In genomic region chr15:69340243-69340991, GRCh38 we compare ENCODE assay signal across 17 cellular contexts. TPM values are rescaled to one million over a fixed set of nuclear protein-coding genes. Genes with fewer than 3 reads are reported as not detected.
"Had no signal": no experiment of that assay in that cellular context is flagged by ENCODE, and none has a peak within 500 bp of the region (broad histone marks: within the 10 kb centered on the region; RNA-seq: fewer than 3 reads in every experiment).

No MANE protein-coding gene starts in this region.

- FAIRE-seq: endometrium, urothelium cell line had no signal

- H3K36me3 ChIP-seq: brain microvascular endothelial cell, left ventricle myocardium inferior, thoracic aorta had no signal

- H3K27ac ChIP-seq: brain microvascular endothelial cell, foreskin keratinocyte, left ventricle myocardium inferior, thoracic aorta had no signal

- H3K9me3 ChIP-seq: thoracic aorta had no signal

- H3K4me3 ChIP-seq: left ventricle myocardium inferior, thoracic aorta had no signal

- DNase-seq: activated CD4-positive, alpha-beta T cell treated with anti-CD3 and anti-CD28 coated beads, Interleukin-2, amount 50 U/mL, for 4 hours; activated gamma-delta T cell; activated T-cell treated with anti-CD3 and anti-CD28 coated beads, Interleukin-2, amount 50 U/mL, for 4 hours; brain microvascular endothelial cell; cerebellar nuclear complex; head of caudate nucleus; left ventricle myocardium inferior; mesendoderm; nephron progenitor cell; stimulated activated CD4-positive, alpha-beta T cell treated with anti-CD3 and anti-CD28 coated beads, Interleukin-4, amount 100 ng/mL, for 1 hour; stimulated activated naive CD8-positive, alpha-beta T cell treated with anti-CD3 and anti-CD28 coated beads, Interleukin-15, amount 100 ng/mL, for 72 hours; T1000 had no signal

RNA-seq across cellular contexts. Expression of gene PAQR5, which starts 41.7 kb away (rescaled TPM):
- total RNA-seq: dermis microvascular lymphatic vessel endothelial cell had no signal
- polyA plus RNA-seq: foreskin keratinocyte had no signal
